Comparison of ENCODE assay signal across 8 cellular contexts in genomic region chr4:176001171-176002006, GRCh38.
DNase-seq lines count a peak whose midpoint lies in the region; ATAC-seq and TF ChIP-seq lines count a peak whose summit lies in the region.

No MANE protein-coding gene starts in this region.

- H3K9me2 ChIP-seq in GM23248 (ENCODE audit: insufficient read depth): no peaks in the 10 kb centered on the region

- peak overlapping the region; percentile 82 for H3K4me2 ChIP-seq in GM23248 (ENCODE audit: unreplicated experiment)

- no peaks in the 10 kb centered on the region for H3K9me3 ChIP-seq in GM23248 (ENCODE audit: low read depth)

- 3% methylated on average over 39 to 41 of the region's 41 CpGs for WGBS in GM23248 (ENCODE audit: low coverage in 1 of 2, low lambda C conversion rate in 2 of 2, missing lambda C conversion rate in 2 of 2), 2 experiments

- intact Hi-C loops in activated CD4-positive, alpha-beta T cell treated with anti-CD3 and anti-CD28 coated beads, Interleukin-2, amount 10 ng/mL, durations not matched to agents 24 days and 14 days (cut with micrococcal nuclease): no loop called here

- no peaks in the 10 kb centered on the region for H4K20me1 ChIP-seq in GM23248 (ENCODE audit: insufficient read depth)

- peak overlapping the region; percentile 98 for H3K27ac Mint-ChIP-seq in neural crest cell (ENCODE audit: unreplicated experiment)
- H3K27ac Mint-ChIP-seq in activated CD4-positive, alpha-beta T cell treated with anti-CD3 and anti-CD28 coated beads, Interleukin-2, amount 10 ng/mL, durations not matched to agents 24 days and 14 days: no peak overlapping the region

- H3K4me3 Mint-ChIP-seq in neural crest cell: peak overlapping the region; percentile 95
- H3K4me3 Mint-ChIP-seq in activated CD4-positive, alpha-beta T cell treated with anti-CD3 and anti-CD28 coated beads, Interleukin-2, amount 10 ng/mL, durations not matched to agents 24 days and 14 days: no peak overlapping the region

- peak overlapping the region; percentile 60 for H3K4me3 ChIP-seq in GM23248

- in situ Hi-C loops in GM23248 (cut with MboI): no loop called here
- in situ Hi-C loops in SK-MEL-5 (cut with HindIII; ENCODE audit: low pct_unique_long_range_greater_than_20kb, low sequenced_read_pairs): no loop called here

- no peaks in the 10 kb centered on the region for H3K36me3 Mint-ChIP-seq in neural crest cell (ENCODE audit: low read depth)
- H3K36me3 Mint-ChIP-seq in activated CD4-positive, alpha-beta T cell treated with anti-CD3 and anti-CD28 coated beads, Interleukin-2, amount 10 ng/mL, durations not matched to agents 24 days and 14 days (ENCODE audit: low read depth): no peaks in the 10 kb centered on the region

- peaks cover 9% of the 10 kb centered on the region for H3K27me3 Mint-ChIP-seq in neural crest cell (ENCODE audit: low read depth)
- H3K27me3 Mint-ChIP-seq in activated CD4-positive, alpha-beta T cell treated with anti-CD3 and anti-CD28 coated beads, Interleukin-2, amount 10 ng/mL, durations not matched to agents 24 days and 14 days: peaks cover 35% of the 10 kb centered on the region

- no peaks in the 10 kb centered on the region for H3K9me3 Mint-ChIP-seq in neural crest cell
- H3K9me3 Mint-ChIP-seq in activated CD4-positive, alpha-beta T cell treated with anti-CD3 and anti-CD28 coated beads, Interleukin-2, amount 10 ng/mL, durations not matched to agents 24 days and 14 days: no peaks in the 10 kb centered on the region

- H3K9ac ChIP-seq in GM23248: no peak overlapping the region

- H3K27ac ChIP-seq in GM23248: no peak overlapping the region

- DNase-seq in GM23248 (peak; percentile 24), SK-MEL-5 (ENCODE audit: low read depth, low spot score) (peak; percentile 78), foreskin melanocyte (peak; percentile 27), neural crest cell (ENCODE audit: low read depth, low spot score) (peak; percentile 72), NCI-H1092 (lab: John Stamatoyannopoulos, UW) (no peak)
- DNase-seq in activated CD4-positive, alpha-beta T cell treated with anti-CD3 and anti-CD28 coated beads for 1 hour: no peak
- DNase-seq in activated CD4-positive, alpha-beta T cell treated with anti-CD3 and anti-CD28 coated beads, Interleukin-2, amount 10 ng/mL, durations not matched to agents 24 days and 14 days: no peak

- TF ChIP-seq CTCF in neural crest cell (conservative IDR thresholded peaks at IDR 0.05): no peak

- no peaks in the 10 kb centered on the region for H3K36me3 ChIP-seq in GM23248 (ENCODE audit: low read depth)

- H2AFZ ChIP-seq in GM23248: peak overlapping the region; percentile 50

- peaks cover 33% of the 10 kb centered on the region for H3K27me3 ChIP-seq in GM23248 (replicated peaks; ENCODE audit: insufficient read depth)

- H3F3A ChIP-seq in GM23248 (ENCODE audit: insufficient read depth): no peaks in the 10 kb centered on the region

- H3K4me1 Mint-ChIP-seq in neural crest cell: peaks cover 23% of the 10 kb centered on the region
- H3K4me1 Mint-ChIP-seq in activated CD4-positive, alpha-beta T cell treated with anti-CD3 and anti-CD28 coated beads, Interleukin-2, amount 10 ng/mL, durations not matched to agents 24 days and 14 days: peaks cover 2% of the 10 kb centered on the region

- 0 out of 2 replicates have a peak, but pooled peaks cover 4% of the 10 kb centered on the region for H3K4me1 ChIP-seq in GM23248 (ENCODE audit: insufficient read depth)

- H3K79me2 ChIP-seq in GM23248 (ENCODE audit: insufficient read depth): no peaks in the 10 kb centered on the region

- no peak for ATAC-seq in GM18498 (IDR thresholded peaks at IDR 0.05; ENCODE audit: unreplicated experiment)

Comparison
In these comparisons a context has a peak if more than half of its experiments do, and no peak if none do; other contexts are left out.
1. DNase-seq: peak in GM23248 (single experiment), SK-MEL-5 (single experiment), foreskin melanocyte (single experiment) and neural crest cell (single experiment); none in activated CD4-positive, alpha-beta T cell treated with anti-CD3 and anti-CD28 coated beads for 1 hour (single experiment), activated CD4-positive, alpha-beta T cell treated with anti-CD3 and anti-CD28 coated beads, Interleukin-2, amount 10 ng/mL, durations not matched to agents 24 days and 14 days (single experiment) and NCI-H1092 (single experiment).